Comparison of ENCODE assay signal across 1 cellular context in genomic region chr16:70689970-70690905, GRCh38.
A peak's percentile ranks its signal among the peaks of the same experiment; 100 is the strongest.
TF ChIP-seq lines count a peak whose summit lies in the region.

No MANE protein-coding gene starts in this region.

TF ChIP-seq in HepG2, 621 proteins besides CTCF, POLR2A, EP300 and RAD21 (continues in another document):
- TF ChIP-seq SUZ12 (IDR thresholded peaks at IDR 0.05; ENCODE audit: low read depth, low read length) (no peak), TRAFD1 (CRISPR knock-in tag; IDR thresholded peaks at IDR 0.05; ENCODE audit: borderline replicate concordance) (no peak), HOXA3 (CRISPR knock-in tag; IDR thresholded peaks at IDR 0.05) (no peak), ZMYM4 (CRISPR knock-in tag; IDR thresholded peaks at IDR 0.05) (no peak), ETV6 (CRISPR knock-in tag; conservative IDR thresholded peaks at IDR 0.05) (no peak), ZBTB46 (CRISPR knock-in tag; IDR thresholded peaks at IDR 0.05; ENCODE audit: borderline replicate concordance) (no peak), CHCHD3 (CRISPR knock-in tag; IDR thresholded peaks at IDR 0.05) (peak; percentile 32; the same call in 1 of the 2 replicates), GATAD1 (CRISPR knock-in tag; IDR thresholded peaks at IDR 0.05) (no peak), ZNF275 (CRISPR knock-in tag; IDR thresholded peaks at IDR 0.05; ENCODE audit: borderline replicate concordance) (no peak), KLF6 (CRISPR knock-in tag; IDR thresholded peaks at IDR 0.05) (no peak), TAF15 (IDR thresholded peaks at IDR 0.05; ENCODE audit: low read depth, low read length, poor library complexity, severe bottlenecking) (no peak), ZFP41 (CRISPR knock-in tag; IDR thresholded peaks at IDR 0.05; ENCODE audit: borderline replicate concordance) (peak; percentile 68; the same call in 1 of the 2 replicates), HNRNPLL (IDR thresholded peaks at IDR 0.05; ENCODE audit: low read depth, low read length, poor library complexity, severe bottlenecking) (peak; percentile 9), ZNF501 (CRISPR knock-in tag; IDR thresholded peaks at IDR 0.05) (peak; percentile 32; the same call in 1 of the 2 replicates), SIX4 (CRISPR knock-in tag; IDR thresholded peaks at IDR 0.05) (no peak), HOXD1 (CRISPR knock-in tag; IDR thresholded peaks at IDR 0.05) (no peak), HIVEP1 (CRISPR knock-in tag; IDR thresholded peaks at IDR 0.05) (0 out of 2 replicates have a peak, but pooled peaks have one; percentile 27), NKX3-1 (CRISPR knock-in tag; IDR thresholded peaks at IDR 0.05) (no peak), TGIF2 (CRISPR knock-in tag; IDR thresholded peaks at IDR 0.05) (no peak), ZBTB8A (CRISPR knock-in tag; IDR thresholded peaks at IDR 0.05; ENCODE audit: borderline replicate concordance, low read depth) (no peak), ZNF317 (CRISPR knock-in tag; IDR thresholded peaks at IDR 0.05) (no peak), IKZF4 (CRISPR knock-in tag; IDR thresholded peaks at IDR 0.05; ENCODE audit: borderline replicate concordance, low read depth, not compliant biosample characterization) (no peak), HNF4A (CRISPR knock-in tag; IDR thresholded peaks at IDR 0.05) (no peak), MTF2 (CRISPR knock-in tag; IDR thresholded peaks at IDR 0.05; ENCODE audit: borderline replicate concordance) (no peak), SMAD1 (CRISPR knock-in tag; IDR thresholded peaks at IDR 0.05; ENCODE audit: borderline replicate concordance, low read depth) (no peak), LCORL (IDR thresholded peaks at IDR 0.05) (no peak), LCORL (CRISPR knock-in tag; IDR thresholded peaks at IDR 0.05) (0 out of 2 replicates have a peak, but pooled peaks have one; percentile 3), ZNF737 (CRISPR knock-in tag; IDR thresholded peaks at IDR 0.05; ENCODE audit: borderline replicate concordance) (no peak), YEATS4 (CRISPR knock-in tag; IDR thresholded peaks at IDR 0.05; ENCODE audit: borderline replicate concordance) (peak; percentile 49; the same call in 1 of the 2 replicates), SCMH1 (CRISPR knock-in tag; IDR thresholded peaks at IDR 0.05; ENCODE audit: borderline replicate concordance) (no peak), ZNF225 (CRISPR knock-in tag; IDR thresholded peaks at IDR 0.05) (0 out of 2 replicates have a peak, but pooled peaks have one; percentile 9), SRY (CRISPR knock-in tag; IDR thresholded peaks at IDR 0.05) (0 out of 2 replicates have a peak, but pooled peaks have one; percentile 6), NFE2L1 (CRISPR knock-in tag; IDR thresholded peaks at IDR 0.05; ENCODE audit: borderline replicate concordance) (0 out of 2 replicates have a peak, but pooled peaks have one; percentile 60), SYNCRIP (IDR thresholded peaks at IDR 0.05; ENCODE audit: insufficient read depth, low read depth, low read length) (no peak), CEBPZ (IDR thresholded peaks at IDR 0.05; ENCODE audit: low read length) (no peak), STAG1 (CRISPR knock-in tag; IDR thresholded peaks at IDR 0.05) (no peak), ZNF432 (CRISPR knock-in tag; IDR thresholded peaks at IDR 0.05; ENCODE audit: borderline replicate concordance) (no peak), MED1 (CRISPR knock-in tag; IDR thresholded peaks at IDR 0.05) (no peak), ZNF761 (CRISPR knock-in tag; conservative IDR thresholded peaks at IDR 0.05) (no peak), ZBTB20 (CRISPR knock-in tag; IDR thresholded peaks at IDR 0.05; ENCODE audit: borderline replicate concordance, low read depth) (no peak), KMT2A (CRISPR knock-in tag; IDR thresholded peaks at IDR 0.05) (no peak), PAXIP1 (CRISPR knock-in tag; conservative IDR thresholded peaks at IDR 0.05) (no peak), ZNF691 (CRISPR knock-in tag; IDR thresholded peaks at IDR 0.05; ENCODE audit: borderline replicate concordance, low read depth) (no peak), ZNF607 (CRISPR knock-in tag; IDR thresholded peaks at IDR 0.05; ENCODE audit: borderline replicate concordance) (no peak), RELA (CRISPR knock-in tag; IDR thresholded peaks at IDR 0.05) (no peak), ZNF747 (CRISPR knock-in tag; IDR thresholded peaks at IDR 0.05; ENCODE audit: borderline replicate concordance) (no peak), ZBTB7A (CRISPR knock-in tag; IDR thresholded peaks at IDR 0.05) (0 out of 2 replicates have a peak, but pooled peaks have one; percentile 29), ZNF570 (CRISPR knock-in tag; IDR thresholded peaks at IDR 0.05; ENCODE audit: borderline replicate concordance) (no peak), ATF4 (CRISPR knock-in tag; IDR thresholded peaks at IDR 0.05) (no peak), TERF1 (CRISPR knock-in tag; IDR thresholded peaks at IDR 0.05) (peak; percentile 78; the same call in 1 of the 2 replicates), SP5 (CRISPR knock-in tag; IDR thresholded peaks at IDR 0.05; ENCODE audit: borderline replicate concordance, low read depth) (no peak), ZNF333 (CRISPR knock-in tag; IDR thresholded peaks at IDR 0.05; ENCODE audit: borderline replicate concordance) (no peak), ZNF605 (CRISPR knock-in tag; IDR thresholded peaks at IDR 0.05) (no peak), FOSL2 (CRISPR knock-in tag; IDR thresholded peaks at IDR 0.05) (no peak), ZNF253 (CRISPR knock-in tag; IDR thresholded peaks at IDR 0.05; ENCODE audit: borderline replicate concordance) (no peak; the same call in 1 of the 2 replicates), ZNF484 (CRISPR knock-in tag; IDR thresholded peaks at IDR 0.05; ENCODE audit: borderline replicate concordance, low read depth) (no peak), SP2 (CRISPR knock-in tag; IDR thresholded peaks at IDR 0.05) (no peak)
